ENCODE assay signal across 8 cellular contexts in genomic region chr4:15003891-15004700, GRCh38. TPM values are rescaled to one million over a fixed set of nuclear protein-coding genes. Genes with fewer than 3 reads are reported as not detected.
DNase-seq lines count a peak whose midpoint lies in the region; ATAC-seq and TF ChIP-seq lines count a peak whose summit lies in the region.

No MANE protein-coding gene starts in this region.

- no peak overlapping the region for H2BK20ac ChIP-seq in H9 (ENCODE audit: low read depth, low read length, poor library complexity, severe bottlenecking)

- ATAC-seq in left ventricle myocardium superior (peak; percentile 0), psoas muscle (peak in 2 of 4 donors; percentile 2 to 4)

- peak overlapping the region; percentile 53 to 95 (median 74) for H3K4me3 Mint-ChIP-seq in CD4-positive, alpha-beta memory T cell
- H3K4me3 Mint-ChIP-seq in H9: peak overlapping the region; percentile 75 to 76
- peak overlapping the region; percentile 74 for H3K4me3 Mint-ChIP-seq in activated naive CD8-positive, alpha-beta T cell treated with anti-CD3 and anti-CD28 coated beads for 36 hours

- no peak overlapping the region for H3T11ph ChIP-seq in H9 (ENCODE audit: low read length)

- H3K79me2 ChIP-seq in H9 (ENCODE audit: insufficient read depth, low read length): no peaks in the 10 kb centered on the region

- H2BK15ac ChIP-seq in H9 (ENCODE audit: low read depth, low read length): no peak overlapping the region

- peaks cover 0 to 1% (median 0%) of the 10 kb centered on the region in 8 donors for H3K9me3 Mint-ChIP-seq in CD4-positive, alpha-beta memory T cell
- H3K9me3 Mint-ChIP-seq in H9: no peaks in the 10 kb centered on the region
- H3K9me3 Mint-ChIP-seq in activated naive CD8-positive, alpha-beta T cell treated with anti-CD3 and anti-CD28 coated beads for 36 hours: no peaks in the 10 kb centered on the region

- no CpG with 5 or more reads among the region's 106 CpGs for WGBS in H9 (ENCODE audit: extremely low coverage, insufficient read length, low lambda C conversion rate)
- 0% methylated on average over 63 to 105 of the region's 106 CpGs for WGBS in psoas muscle, 3 donors

- no peak overlapping the region for H2AFZ ChIP-seq in H9 (ENCODE audit: low read length)

- CTCF ChIA-PET in CD4-positive, alpha-beta memory T cell (lab: Charles Lee; ENCODE audit: partially characterized antibody): no interaction called here

- intact Hi-C loops in CD4-positive, alpha-beta memory T cell (cut with micrococcal nuclease): loop anchor here (1.0 to 5.0 kb wide), 2 partner anchors 677 to 1223 kb away; partner anchors contain the start of genes FAM200B and TAPT1
- intact Hi-C loops in left ventricle myocardium superior (cut with micrococcal nuclease): no loop called here
- intact Hi-C loops in psoas muscle (cut with DNase I): loop anchor here (5.0 to 10.0 kb wide), 4 partner anchors 147 to 653 kb away; partner anchors contain the start of gene FBXL5 (in 2 of the 2)
- intact Hi-C loops in uterus (cut with DNase I; ENCODE audit: low total_unique reads): no loop called here

- no peaks in the 10 kb centered on the region for H3K9me3 ChIP-seq in CD4-positive, alpha-beta memory T cell (ENCODE audit: control insufficient read depth in 1 of 2, low read length in 2 of 2)
- no peaks in the 10 kb centered on the region for H3K9me3 ChIP-seq in H9 (ENCODE audit: control insufficient read depth, low read depth, low read length)
- no peaks in the 10 kb centered on the region for H3K9me3 ChIP-seq in SJCRH30 (replicated peaks)
- no peaks in the 10 kb centered on the region for H3K9me3 ChIP-seq in psoas muscle
- H3K9me3 ChIP-seq in uterus: no peaks in the 10 kb centered on the region

- H2BK12ac ChIP-seq in H9 (ENCODE audit: insufficient read length, low read depth, low read length): no peak overlapping the region

- DNase-seq in CD4-positive, alpha-beta memory T cell: peak; percentile 59 to 69 (median 63)
- DNase-seq in H9 (peak; percentile 38), SJCRH30 (peak; percentile 5 to 27), left ventricle myocardium superior (peak; percentile 75), psoas muscle (peak; percentile 52 to 71), uterus (peak; percentile 24 to 37), NCI-H510A treated with DMSO at 0.1 percent for 48 hours (lab: John Stamatoyannopoulos, UW) (no peak)
- peak; percentile 58 for DNase-seq in activated naive CD8-positive, alpha-beta T cell treated with anti-CD3 and anti-CD28 coated beads for 36 hours

- peaks cover 9 to 23% of the 10 kb centered on the region in 2 donors for H3K36me3 Mint-ChIP-seq in CD4-positive, alpha-beta memory T cell
- no peaks in the 10 kb centered on the region; a peak in 1 of 7 replicates for H3K36me3 Mint-ChIP-seq in H9 (ENCODE audit: insufficient read depth in 1 of 3, low read depth in 3 of 3)
- no peaks in the 10 kb centered on the region for H3K36me3 Mint-ChIP-seq in activated naive CD8-positive, alpha-beta T cell treated with anti-CD3 and anti-CD28 coated beads for 36 hours

- H3K79me1 ChIP-seq in H9 (ENCODE audit: insufficient read depth, low read depth, low read length, poor library complexity, severe bottlenecking): no peaks in the 10 kb centered on the region

- no peak overlapping the region for H4K91ac ChIP-seq in H9 (ENCODE audit: insufficient read length, low read depth, low read length)

- no peak overlapping the region for H4K8ac ChIP-seq in H9 (replicated peaks; ENCODE audit: insufficient read length, low read depth, low read length)

- TF ChIP-seq CTCF in H9 (conservative IDR thresholded peaks at IDR 0.05) (no peak), psoas muscle (IDR thresholded peaks at IDR 0.05) (no peak), uterus (IDR thresholded peaks at IDR 0.05) (no peak)

- H3K4me3 ChIP-seq in CD4-positive, alpha-beta memory T cell (ENCODE audit: low read length in 2 of 2): peak overlapping the region in 1 of 2 donors; percentile 71
- H3K4me3 ChIP-seq in SJCRH30 (peak overlapping the region; percentile 78), psoas muscle (peak overlapping the region; percentile 85), uterus (peak overlapping the region; percentile 72 to 96)

- no peak overlapping the region for H3K18ac ChIP-seq in H9 (ENCODE audit: insufficient read length, low read depth, low read length)

- no peak for TF ChIP-seq POLR2A in uterus (IDR thresholded peaks at IDR 0.05)

- H3K23ac ChIP-seq in H9 (ENCODE audit: insufficient read length, low read depth, low read length): no peak overlapping the region

- POLR2A ChIA-PET in CD4-positive, alpha-beta memory T cell (lab: Charles Lee; ENCODE audit: partially characterized antibody): interaction anchor here (0.7 to 2.7 kb wide), 14 partner anchors 8 to 1470 kb away, joined by 3 to 26 read pairs (median 4); partner anchors contain the start of genes BOD1L1 and FBXL5

- no peak overlapping the region for H3K9ac ChIP-seq in H9 (ENCODE audit: extremely low read depth, insufficient read length, low read length)

- no peak overlapping the region for H3K4ac ChIP-seq in H9 (ENCODE audit: low read depth, low read length)

- no peaks in the 10 kb centered on the region for H4K20me1 ChIP-seq in H9 (ENCODE audit: control insufficient read depth, insufficient read depth, insufficient read length)

- peaks cover 27% of the 10 kb centered on the region for H3K4me1 ChIP-seq in CD4-positive, alpha-beta memory T cell (ENCODE audit: insufficient read depth, low read length)
- H3K4me1 ChIP-seq in H9 (ENCODE audit: insufficient read depth, low read length): no peaks in the 10 kb centered on the region; the same call in 1 of the 2 replicates
- peaks cover 8% of the 10 kb centered on the region; the same call in 1 of the 2 replicates for H3K4me1 ChIP-seq in SJCRH30
- peaks cover 25% of the 10 kb centered on the region for H3K4me1 ChIP-seq in psoas muscle
- H3K4me1 ChIP-seq in uterus: no peaks in the 10 kb centered on the region

- peak overlapping the region; percentile 82 for H3K4me2 ChIP-seq in H9 (ENCODE audit: insufficient read depth, insufficient read length, low read length)

- no peak overlapping the region for H2AK5ac ChIP-seq in H9 (ENCODE audit: insufficient read length, low read length)

- H3K4me1 Mint-ChIP-seq in CD4-positive, alpha-beta memory T cell: peaks cover 16 to 34% (median 26%) of the 10 kb centered on the region in 4 donors
- H3K4me1 Mint-ChIP-seq in H9: peaks cover 28 to 30% of the 10 kb centered on the region in 2 experiments
- H3K4me1 Mint-ChIP-seq in activated naive CD8-positive, alpha-beta T cell treated with anti-CD3 and anti-CD28 coated beads for 36 hours: peaks cover 21% of the 10 kb centered on the region

- H3K27ac ChIP-seq in CD4-positive, alpha-beta memory T cell (ENCODE audit: low read depth, low read length): peak overlapping the region; percentile 67
- H3K27ac ChIP-seq in H9 (ENCODE audit: insufficient read length, low read depth, low read length): no peak overlapping the region
- no peak overlapping the region for H3K27ac ChIP-seq in SJCRH30
- peak overlapping the region; percentile 99 for H3K27ac ChIP-seq in psoas muscle
- H3K27ac ChIP-seq in uterus: peak overlapping the region; percentile 97 to 98

- peaks cover 9% of the 10 kb centered on the region for H3K23me2 ChIP-seq in H9 (ENCODE audit: insufficient read length, low read depth, low read length, poor library complexity, severe bottlenecking)

- H3K36me3 ChIP-seq in CD4-positive, alpha-beta memory T cell (ENCODE audit: insufficient read depth, low read length): no peaks in the 10 kb centered on the region
- H3K36me3 ChIP-seq in SJCRH30 (no peaks in the 10 kb centered on the region), psoas muscle (ENCODE audit: insufficient read depth in 1 of 2, low read depth in 1 of 2) (peaks cover 0 to 20% of the 10 kb centered on the region in 2 donors), uterus (no peaks in the 10 kb centered on the region)

- no peak overlapping the region for H2BK5ac ChIP-seq in H9 (ENCODE audit: insufficient read length, low read length)

- H3K27me3 Mint-ChIP-seq in CD4-positive, alpha-beta memory T cell: no peaks in the 10 kb centered on the region
- H3K27me3 Mint-ChIP-seq in H9 (ENCODE audit: low read depth): peaks cover 19% of the 10 kb centered on the region
- H3K27me3 Mint-ChIP-seq in activated naive CD8-positive, alpha-beta T cell treated with anti-CD3 and anti-CD28 coated beads for 36 hours: no peaks in the 10 kb centered on the region

- H3K27ac Mint-ChIP-seq in CD4-positive, alpha-beta memory T cell: peak overlapping the region in 5 of 7 donors; percentile 29 to 97 (median 57)
- no peak overlapping the region for H3K27ac Mint-ChIP-seq in H9
- H3K27ac Mint-ChIP-seq in activated naive CD8-positive, alpha-beta T cell treated with anti-CD3 and anti-CD28 coated beads for 36 hours: no peak overlapping the region

- H3K27me3 ChIP-seq in CD4-positive, alpha-beta memory T cell (ENCODE audit: insufficient read depth, low read length): no peaks in the 10 kb centered on the region
- no peaks in the 10 kb centered on the region; the same call in 1 of the 2 replicates for H3K27me3 ChIP-seq in H9 (ENCODE audit: insufficient read depth, low read length)
- peaks cover 4% of the 10 kb centered on the region; the same call in 1 of the 2 replicates for H3K27me3 ChIP-seq in SJCRH30
- no peaks in the 10 kb centered on the region for H3K27me3 ChIP-seq in psoas muscle (ENCODE audit: insufficient read depth in 3 of 3, low read length in 2 of 3)
- no peaks in the 10 kb centered on the region for H3K27me3 ChIP-seq in uterus

- no peak overlapping the region for H4K5ac ChIP-seq in H9 (ENCODE audit: insufficient read length, low read depth, low read length)

- H3K56ac ChIP-seq in H9 (ENCODE audit: insufficient read length, low read depth, low read length): no peak overlapping the region

- no peak overlapping the region for H2BK120ac ChIP-seq in H9 (ENCODE audit: low read depth, low read length, poor library complexity, severe bottlenecking)

- H3K14ac ChIP-seq in H9 (ENCODE audit: insufficient read depth, low read length): no peak overlapping the region

RNA-seq across cellular contexts. Expression of gene CPEB2, which starts 1.8 kb away (rescaled TPM):
- 10 to 100 TPM; 15.7 to 16.9 TPM for total RNA-seq in CD4-positive, alpha-beta memory T cell
- 1 to 10 TPM in 1 of 2 donors, under 1 TPM in 1; 0.71 to 2.3 TPM for polyA plus RNA-seq in CD4-positive, alpha-beta memory T cell
- total RNA-seq in H9 (2021) (1.6 and 1.8 TPM in 2 replicates), left ventricle myocardium superior (24.3 TPM), psoas muscle (10 to 100 TPM in 1 of 4 donors, 1 to 10 TPM in 3; 5.6 to 14.0 (median 8.5) TPM), uterus (10 to 100 TPM in 2 of 4 donors, 1 to 10 TPM in 2; 5.4 to 19.5 (median 13.6) TPM)
- 0.56 and 0.73 TPM in 2 replicates for total RNA-seq in SJCRH30 (2014; rRNA removed; shearing (Covaris generic))
- 1 to 10 TPM; 3.0 to 4.0 TPM for total RNA-seq in activated naive CD8-positive, alpha-beta T cell treated with anti-CD3 and anti-CD28 coated beads for 36 hours
- 1 to 10 TPM; 2.5 to 6.0 (median 4.1) TPM for polyA plus RNA-seq in psoas muscle

Comparison
In these comparisons a context has a peak if more than half of its experiments do, and no peak if none do; other contexts are left out.
1. H3K27ac ChIP-seq: peak in CD4-positive, alpha-beta memory T cell (single experiment), psoas muscle (single experiment) and uterus (2 of 2); none in H9 (single experiment) and SJCRH30 (single experiment).
2. H3K27ac Mint-ChIP-seq: peak in CD4-positive, alpha-beta memory T cell (5 of 7); none in H9 (0 of 3) and activated naive CD8-positive, alpha-beta T cell treated with anti-CD3 and anti-CD28 coated beads for 36 hours (single experiment).
3. intact Hi-C loops: an anchor here in CD4-positive, alpha-beta memory T cell (1.0 to 5.0 kb wide) and psoas muscle (5.0 to 10.0 kb wide); none called in left ventricle myocardium superior and uterus.
4. Peak in every context shown above with its lines, with median percentiles within 50 percentile points of each other: H3K4me3 Mint-ChIP-seq.